ENCODE assay signal across 8 cellular contexts in the genomic region with DNA sequence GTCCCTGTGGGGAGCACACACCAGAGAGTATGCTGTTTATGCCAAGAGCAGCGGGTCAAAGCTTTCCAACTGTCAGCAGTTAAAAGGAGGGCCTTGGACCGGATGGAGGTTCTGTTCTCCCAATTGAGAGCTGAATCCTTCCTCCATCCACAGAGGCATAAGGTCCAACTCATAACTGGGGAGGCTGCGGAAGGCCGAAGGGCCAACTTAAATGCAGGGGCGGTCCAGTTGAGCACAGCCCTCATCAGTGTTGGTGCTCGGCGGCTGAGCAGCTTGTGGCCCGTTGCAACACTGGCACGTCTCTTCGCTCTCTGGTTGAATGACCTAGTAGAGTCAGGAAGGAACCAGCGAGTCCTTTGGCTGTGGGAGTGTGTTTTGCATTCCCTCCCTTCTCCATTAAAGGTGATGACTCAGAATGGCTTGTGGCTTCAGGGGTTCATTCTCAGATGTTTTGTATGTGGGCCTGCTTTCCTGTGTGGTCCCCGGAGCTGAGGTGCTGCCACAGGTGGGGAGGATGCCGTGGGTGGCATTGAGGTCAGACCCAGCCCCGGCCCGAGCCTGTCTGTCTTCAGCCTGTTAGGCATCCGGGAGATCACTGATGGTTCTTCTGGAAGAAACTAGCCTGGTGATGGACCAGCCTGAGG. TPM values are rescaled to one million over a fixed set of nuclear protein-coding genes. Genes with fewer than 3 reads are reported as not detected.
DNase-seq lines count a peak whose midpoint lies in the region; ATAC-seq and TF ChIP-seq lines count a peak whose summit lies in the region.

No MANE protein-coding gene starts in this region.

- no peak for TF ChIP-seq POLR2A in tibial nerve (IDR thresholded peaks at IDR 0.05)

- H3K27ac ChIP-seq in tibial nerve, result no peak overlapping the region

- H3K4me3 ChIP-seq in tibial nerve, result no peak overlapping the region

- no peak for TF ChIP-seq EP300 in tibial nerve (IDR thresholded peaks at IDR 0.05)

- peak; percentile 79 for ATAC-seq in HG02678 (IDR thresholded peaks at IDR 0.05; ENCODE audit: unreplicated experiment)

- peaks cover 0 to 74% (median 0%) of the 10 kb centered on the region in 3 donors for H3K36me3 ChIP-seq in tibial nerve

- no peaks in the 10 kb centered on the region for H3K9me3 ChIP-seq in tibial nerve

- WGBS in tibial nerve, 2 donors, result 86 to 93% methylated on average over 16 of the region's 16 CpGs

- peak; percentile 29 for DNase-seq in activated CD4-positive, alpha-beta T cell treated with anti-CD3 and anti-CD28 coated beads for 1 hour
- peak; percentile 48 for DNase-seq in effector CD4-positive, alpha-beta T cell
- DNase-seq in stimulated activated CD8-positive, alpha-beta memory T cell treated with anti-CD3 and anti-CD28 coated beads, Interleukin-15, amount 100 ng/mL, for 4 hours (ENCODE audit: low read depth in 2 of 2), result peak; percentile 20 to 43
- no peak for DNase-seq in NCI-H2107 treated with DMSO at 0.1 percent for 48 hours (lab: John Stamatoyannopoulos, UW; ENCODE audit: unreplicated experiment)
- DNase-seq in tibial nerve (ENCODE audit: low spot score in 2 of 2), result no peak
- no peak for DNase-seq in DMS79 (lab: John Stamatoyannopoulos, UW)
- DNase-seq in germinal center (ENCODE audit: low spot score), result no peak

- TF ChIP-seq CTCF in tibial nerve (IDR thresholded peaks at IDR 0.05), result no peak

- no peaks in the 10 kb centered on the region for H3K4me1 ChIP-seq in tibial nerve

- H3K27me3 ChIP-seq in tibial nerve, result no peaks in the 10 kb centered on the region

RNA-seq across cellular contexts. Expression of a gene that starts 44.8 kb away (rescaled TPM):
- total RNA-seq in tibial nerve, result not detected

RNA-seq across cellular contexts. Expression of a gene that starts 54.4 kb away (rescaled TPM):
- total RNA-seq in tibial nerve, result 100 to 1,000 TPM; 128 to 183 (median 173) TPM

Comparison
In these comparisons a context has a peak if more than half of its experiments do, and no peak if none do; other contexts are left out.
1. DNase-seq: peak in activated CD4-positive, alpha-beta T cell treated with anti-CD3 and anti-CD28 coated beads for 1 hour (single experiment), effector CD4-positive, alpha-beta T cell (single experiment) and stimulated activated CD8-positive, alpha-beta memory T cell treated with anti-CD3 and anti-CD28 coated beads, Interleukin-15, amount 100 ng/mL, for 4 hours (2 of 2); none in NCI-H2107 treated with DMSO at 0.1 percent for 48 hours (single experiment), tibial nerve (0 of 2), DMS79 (single experiment) and germinal center (single experiment).